Comparison of ENCODE assay signal across 1 cellular context in the genomic region with DNA sequence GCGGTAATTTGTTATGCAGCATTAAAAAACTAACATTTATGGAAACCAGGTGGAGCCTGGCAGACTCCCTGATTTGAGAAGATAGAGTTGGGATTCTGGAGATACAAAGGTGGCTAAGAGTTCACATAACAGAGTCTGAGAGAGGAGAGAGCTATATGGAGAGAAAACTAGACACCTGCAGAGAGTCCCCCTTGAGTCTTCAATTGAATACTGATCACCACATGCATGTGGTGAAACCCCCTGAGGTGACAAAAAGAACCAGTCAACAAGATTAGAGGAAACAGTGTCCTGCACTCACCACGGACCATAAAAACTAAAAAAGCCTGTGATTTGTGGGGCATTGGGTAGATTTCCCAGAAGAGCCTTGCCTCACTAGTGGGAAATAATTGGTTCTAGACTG.
TF ChIP-seq lines count a peak whose summit lies in the region.

No MANE protein-coding gene starts in this region.

TF ChIP-seq in H1, 55 proteins besides CTCF, POLR2A, EP300 and RAD21:
- TF ChIP-seq E2F6 (IDR thresholded peaks at IDR 0.05) (no peak), HDAC2 (IDR thresholded peaks at IDR 0.05; ENCODE audit: borderline replicate concordance in 1 of 2, low read depth in 2 of 2, low read length in 2 of 2) (no peak), TAF1 (IDR thresholded peaks at IDR 0.05; ENCODE audit: low read depth, low read length) (no peak), POU5F1 (IDR thresholded peaks at IDR 0.05; ENCODE audit: low read depth, low read length) (no peak)
